Comparison of ENCODE assay signal across 1 cellular context in genomic region chr11:68551223-68551622, GRCh38.
TF ChIP-seq lines count a peak whose summit lies in the region.

No MANE protein-coding gene starts in this region.

TF ChIP-seq in WTC11, 78 proteins besides CTCF, POLR2A, EP300 and RAD21 (continued from another document):
- TF ChIP-seq NFYB (CRISPR knock-in tag; conservative IDR thresholded peaks at IDR 0.05; ENCODE audit: low read depth) = no peak
- no peak for TF ChIP-seq JAZF1 (CRISPR knock-in tag; IDR thresholded peaks at IDR 0.05)
- TF ChIP-seq FOXP4 (CRISPR knock-in tag; IDR thresholded peaks at IDR 0.05) = no peak
- TF ChIP-seq, protein P1, sequence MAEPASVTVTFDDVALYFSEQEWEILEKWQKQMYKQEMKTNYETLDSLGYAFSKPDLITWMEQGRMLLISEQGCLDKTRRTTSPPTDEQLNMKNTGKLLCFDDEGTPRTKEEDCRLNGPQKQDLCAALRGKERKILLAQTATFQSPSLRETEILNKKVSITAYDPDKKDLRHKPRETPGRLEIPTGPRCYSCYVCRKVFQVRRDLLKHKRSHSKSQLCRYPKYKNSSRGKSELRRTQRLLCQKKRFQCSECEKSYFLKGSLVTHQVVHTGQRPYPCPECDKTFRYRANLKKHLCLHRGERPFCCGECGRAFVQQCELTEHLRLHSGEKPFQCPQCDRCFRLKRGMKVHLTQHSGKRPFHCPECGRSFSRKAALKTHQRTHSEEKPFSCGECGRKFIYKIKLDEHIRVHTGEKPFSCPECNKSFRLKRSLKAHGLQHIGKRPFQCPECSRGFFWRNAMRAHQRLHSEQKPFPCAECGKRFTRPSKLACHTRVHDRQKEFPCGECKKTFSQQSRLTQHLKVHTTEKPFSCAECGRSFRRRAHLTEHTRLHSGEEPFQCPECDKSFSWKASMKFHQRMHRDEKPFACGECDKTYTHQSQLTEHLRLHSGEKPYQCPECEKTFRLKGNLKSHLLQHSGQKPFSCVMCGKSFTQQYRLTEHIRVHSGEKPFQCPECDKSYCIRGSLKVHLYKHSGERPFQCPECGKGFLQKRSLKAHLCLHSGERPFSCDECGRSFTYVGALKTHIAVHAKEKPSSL (CRISPR knock-in tag; conservative IDR thresholded peaks at IDR 0.05) = no peak
- TF ChIP-seq ELF4 (CRISPR knock-in tag; IDR thresholded peaks at IDR 0.05; ENCODE audit: low read depth) = no peak
- no peak for TF ChIP-seq NFATC4 (CRISPR knock-in tag; IDR thresholded peaks at IDR 0.05)
- TF ChIP-seq, protein P2, sequence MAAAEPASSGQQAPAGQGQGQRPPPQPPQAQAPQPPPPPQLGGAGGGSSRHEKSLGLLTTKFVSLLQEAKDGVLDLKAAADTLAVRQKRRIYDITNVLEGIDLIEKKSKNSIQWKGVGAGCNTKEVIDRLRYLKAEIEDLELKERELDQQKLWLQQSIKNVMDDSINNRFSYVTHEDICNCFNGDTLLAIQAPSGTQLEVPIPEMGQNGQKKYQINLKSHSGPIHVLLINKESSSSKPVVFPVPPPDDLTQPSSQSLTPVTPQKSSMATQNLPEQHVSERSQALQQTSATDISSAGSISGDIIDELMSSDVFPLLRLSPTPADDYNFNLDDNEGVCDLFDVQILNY (CRISPR knock-in tag; IDR thresholded peaks at IDR 0.05) = no peak
- no peak for TF ChIP-seq SOX15 (CRISPR knock-in tag; IDR thresholded peaks at IDR 0.05)
